Comparison of ENCODE assay signal across 19 cellular contexts in the genomic region with DNA sequence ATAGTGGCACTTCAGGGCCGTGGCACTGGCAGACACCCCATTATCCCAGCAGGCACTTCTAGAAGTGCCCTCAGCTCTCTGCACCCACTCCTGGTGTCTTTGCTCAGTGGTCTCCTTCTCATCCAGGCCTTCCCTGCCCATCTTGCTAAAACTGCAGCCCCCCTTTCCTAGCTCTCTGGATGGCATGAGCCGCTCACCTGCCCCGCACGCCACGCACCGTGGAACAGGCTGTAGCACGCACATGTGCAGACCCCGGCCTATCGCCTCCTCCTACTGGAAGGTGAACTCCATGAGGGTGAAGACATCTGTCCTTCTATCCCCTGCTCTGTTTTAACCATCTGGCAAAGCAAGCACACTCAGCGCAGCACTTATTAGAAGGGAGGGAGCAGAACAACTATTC. TPM values are rescaled to one million over a fixed set of nuclear protein-coding genes. Genes with fewer than 3 reads are reported as not detected.
DNase-seq lines count a peak whose midpoint lies in the region; ATAC-seq and TF ChIP-seq lines count a peak whose summit lies in the region.
"Had no signal": no experiment of that assay in that cellular context is flagged by ENCODE, and none has a peak within 500 bp of the region (broad histone marks: within the 10 kb centered on the region; RNA-seq: fewer than 3 reads in every experiment).

No MANE protein-coding gene starts in this region.

- no peaks in the 10 kb centered on the region for H3K36me3 Mint-ChIP-seq in activated naive CD4-positive, alpha-beta T cell treated with anti-CD3 and anti-CD28 coated beads, Interleukin-2, amount 10 ng/mL, durations not matched to agents 7 days and 5 days
- H3K36me3 Mint-ChIP-seq in glutamatergic neuron (ENCODE audit: unreplicated experiment), result peaks cover 5% of the 10 kb centered on the region
- H3K36me3 Mint-ChIP-seq: CD4-positive, CD25-positive, alpha-beta regulatory T cell; CD8-positive, alpha-beta T cell had no signal

- H3K9me3 ChIP-seq in upper lobe of right lung, result no peaks in the 10 kb centered on the region
- H3K9me3 ChIP-seq: Caco-2 had no signal

- intact Hi-C loops in upper lobe of right lung (cut with DNase I), result no loop called here

- CTCF ChIA-PET in activated naive CD4-positive, alpha-beta T cell treated with anti-CD3 and anti-CD28 coated beads, Interleukin-2, amount 10 ng/mL, durations not matched to agents 7 days and 5 days (lab: Charles Lee), result no interaction called here

- ATAC-seq in upper lobe of right lung (no peak), SK-N-SH treated with all-trans-retinoic acid at 6 μM for 48 hours (no peak), GM21717 (IDR thresholded peaks at IDR 0.05; ENCODE audit: unreplicated experiment) (no peak)
- ATAC-seq: CD8-positive, alpha-beta T cell had no signal

- H3K9me3 Mint-ChIP-seq in activated naive CD4-positive, alpha-beta T cell treated with anti-CD3 and anti-CD28 coated beads, Interleukin-2, amount 10 ng/mL, durations not matched to agents 7 days and 5 days, result no peaks in the 10 kb centered on the region
- peaks cover 3% of the 10 kb centered on the region for H3K9me3 Mint-ChIP-seq in glutamatergic neuron (ENCODE audit: unreplicated experiment)
- H3K9me3 Mint-ChIP-seq: CD8-positive, alpha-beta T cell had no signal

- H3K4me3 ChIP-seq in upper lobe of right lung, result no peak overlapping the region

- no peak overlapping the region for H3K27ac ChIP-seq in upper lobe of right lung
- H3K27ac ChIP-seq: 22Rv1 had no signal

- DNase-seq in activated naive CD4-positive, alpha-beta T cell treated with anti-CD3 and anti-CD28 coated beads, Interleukin-2, amount 10 ng/mL, durations not matched to agents 7 days and 5 days, result peak; percentile 14
- DNase-seq in activated naive CD4-positive, alpha-beta T cell (lab: John Stamatoyannopoulos, UW), result no peak
- DNase-seq in glutamatergic neuron, result no peak
- DNase-seq in mesenteric fat pad (ENCODE audit: low spot score), result peak; percentile 74
- DNase-seq in upper lobe of right lung, result peak; percentile 43
- DNase-seq in glomerular visceral epithelial cell (ENCODE audit: extremely low spot score), result no peak
- DNase-seq: C1 segment of cervical spinal cord; Caco-2; CD4-positive, CD25-positive, alpha-beta regulatory T cell; CD8-positive, alpha-beta T cell; DMS153; DND-41; GOT3; H7; HCEC 1CT had no signal

- TF ChIP-seq CTCF in glutamatergic neuron (IDR thresholded peaks at IDR 0.05; ENCODE audit: partially characterized antibody, unreplicated experiment), result no peak
- TF ChIP-seq CTCF in upper lobe of right lung (IDR thresholded peaks at IDR 0.05), result no peak

- H3K27me3 Mint-ChIP-seq in activated naive CD4-positive, alpha-beta T cell treated with anti-CD3 and anti-CD28 coated beads, Interleukin-2, amount 10 ng/mL, durations not matched to agents 7 days and 5 days, result peaks cover 20% of the 10 kb centered on the region
- H3K27me3 Mint-ChIP-seq in glutamatergic neuron (ENCODE audit: unreplicated experiment), result peaks cover 3% of the 10 kb centered on the region

- H3K36me3 ChIP-seq in upper lobe of right lung, result no peaks in the 10 kb centered on the region

- H3K27me3 ChIP-seq in upper lobe of right lung, result peaks cover 6% of the 10 kb centered on the region

- H3K4me1 Mint-ChIP-seq in activated naive CD4-positive, alpha-beta T cell treated with anti-CD3 and anti-CD28 coated beads, Interleukin-2, amount 10 ng/mL, durations not matched to agents 7 days and 5 days, result no peaks in the 10 kb centered on the region
- H3K4me1 Mint-ChIP-seq in glutamatergic neuron (ENCODE audit: low read depth, unreplicated experiment), result peaks cover 3% of the 10 kb centered on the region
- H3K4me1 Mint-ChIP-seq: B cell; CD4-positive, CD25-positive, alpha-beta regulatory T cell had no signal

- no peak overlapping the region for H3K4me3 Mint-ChIP-seq in activated naive CD4-positive, alpha-beta T cell treated with anti-CD3 and anti-CD28 coated beads, Interleukin-2, amount 10 ng/mL, durations not matched to agents 7 days and 5 days
- no peak overlapping the region for H3K4me3 Mint-ChIP-seq in glutamatergic neuron (ENCODE audit: unreplicated experiment)
- H3K4me3 Mint-ChIP-seq: B cell; CD4-positive, CD25-positive, alpha-beta regulatory T cell; CD8-positive, alpha-beta T cell had no signal

- H3K4me1 ChIP-seq in upper lobe of right lung, result no peaks in the 10 kb centered on the region
- H3K4me1 ChIP-seq: Caco-2 had no signal

- H3K27ac Mint-ChIP-seq in activated naive CD4-positive, alpha-beta T cell treated with anti-CD3 and anti-CD28 coated beads, Interleukin-2, amount 10 ng/mL, durations not matched to agents 7 days and 5 days, result no peak overlapping the region
- H3K27ac Mint-ChIP-seq in glutamatergic neuron (ENCODE audit: unreplicated experiment), result peak overlapping the region; percentile 28
- H3K27ac Mint-ChIP-seq: B cell; CD4-positive, CD25-positive, alpha-beta regulatory T cell; CD8-positive, alpha-beta T cell had no signal

TF ChIP-seq in SK-N-SH treated with all-trans-retinoic acid at 6 μM for 48 hours, 23 proteins besides CTCF, POLR2A, EP300 and RAD21:
- no peak for TF ChIP-seq ZC3H10 (CRISPR knock-in tag; IDR thresholded peaks at IDR 0.05)
TF ChIP-seq in SK-N-SH treated with all-trans-retinoic acid at 6 μM for 48 hours: peak in this region for 0.

RNA-seq across cellular contexts. Expression of gene FZD10, which starts 8.0 kb away (rescaled TPM):
- total RNA-seq in glutamatergic neuron (ENCODE audit: unreplicated experiment), result not detected
- 1.2 TPM for total RNA-seq in mesenteric fat pad
- 0.84 TPM for total RNA-seq in upper lobe of right lung
- total RNA-seq: B cell; CD4-positive, CD25-positive, alpha-beta regulatory T cell; CD8-positive, alpha-beta T cell had no signal

Comparison
In these comparisons a context has a peak if more than half of its experiments do, and no peak if none do; other contexts are left out.
1. DNase-seq: peak in activated naive CD4-positive, alpha-beta T cell treated with anti-CD3 and anti-CD28 coated beads, Interleukin-2, amount 10 ng/mL, durations not matched to agents 7 days and 5 days (single experiment), mesenteric fat pad (single experiment) and upper lobe of right lung (single experiment); none in activated naive CD4-positive, alpha-beta T cell (0 of 4), glutamatergic neuron (single experiment) and glomerular visceral epithelial cell (single experiment).